Comparison of ENCODE assay signal across 8 cellular contexts in genomic region chr1:220093361-220094015, GRCh38. TPM values are rescaled to one million over a fixed set of nuclear protein-coding genes. Genes with fewer than 3 reads are reported as not detected.
A peak's percentile ranks its signal among the peaks of the same experiment; 100 is the strongest.
DNase-seq lines count a peak whose midpoint lies in the region; ATAC-seq and TF ChIP-seq lines count a peak whose summit lies in the region.

No MANE protein-coding gene starts in this region.

- H3K4me1 ChIP-seq in heart right ventricle (peaks cover 0 to 37% (median 20%) of the 10 kb centered on the region in 9 donors), osteoblast (ENCODE audit: insufficient read depth, low read length) (peaks cover 6% of the 10 kb centered on the region)

- peaks cover 10% of the 10 kb centered on the region for H3K27me3 Mint-ChIP-seq in brain

- H3K9me3 ChIP-seq in heart right ventricle: no peaks in the 10 kb centered on the region
- H3K9me3 ChIP-seq in osteoblast (ENCODE audit: low read depth, low read length): no peaks in the 10 kb centered on the region

- peak overlapping the region in 1 of 5 experiments; percentile 16 for H3K27ac Mint-ChIP-seq in brain

- 21 to 23% methylated on average over 12 of the region's 12 CpGs for WGBS in heart right ventricle, 2 donors

- TF ChIP-seq CTCF in heart right ventricle (IDR thresholded peaks at IDR 0.05): no peak
- no peak for TF ChIP-seq CTCF in brain (conservative IDR thresholded peaks at IDR 0.05)
- no peak for TF ChIP-seq CTCF in osteoblast (IDR thresholded peaks at IDR 0.05; ENCODE audit: extremely low read depth, low read depth, low read length)

- peak overlapping the region; percentile 89 for H2AFZ ChIP-seq in osteoblast (ENCODE audit: low read length)

- peak overlapping the region in 6 of 10 donors; percentile 83 to 93 (median 90) for H3K27ac ChIP-seq in heart right ventricle
- no peak overlapping the region for H3K27ac ChIP-seq in osteoblast (ENCODE audit: low read depth, low read length)

- peaks cover 29% of the 10 kb centered on the region for H3K79me2 ChIP-seq in osteoblast (ENCODE audit: insufficient read depth, low read length)

- peak overlapping the region; percentile 80 to 100 (median 94) for H3K4me3 ChIP-seq in heart right ventricle
- peak overlapping the region; percentile 91 for H3K4me3 ChIP-seq in osteoblast (ENCODE audit: insufficient read depth, low read length)

- H4K20me1 ChIP-seq in osteoblast (ENCODE audit: insufficient read depth, low read length): no peaks in the 10 kb centered on the region

- peaks cover 34% of the 10 kb centered on the region for H3K36me3 Mint-ChIP-seq in brain

- H3K4me1 Mint-ChIP-seq in brain: peaks cover 49% of the 10 kb centered on the region

- H3K4me2 ChIP-seq in osteoblast (ENCODE audit: insufficient read depth, low read length): peak overlapping the region; percentile 50

- ATAC-seq in heart right ventricle (no peak), left ventricle myocardium superior (no peak), HG03520 (IDR thresholded peaks at IDR 0.05; ENCODE audit: unreplicated experiment) (peak; percentile 7), GM19452 (IDR thresholded peaks at IDR 0.05; ENCODE audit: unreplicated experiment) (no peak)

- no peak for DNase-seq in heart right ventricle
- no peak for DNase-seq in left ventricle myocardium superior
- DNase-seq in osteoblast (ENCODE audit: insufficient read length, low spot score, missing footprints): no peak
- DNase-seq in GM19240 (ENCODE audit: insufficient read length, low spot score): no peak
- DNase-seq in NCI-H1694 (lab: John Stamatoyannopoulos, UW): no peak

- peaks cover 0 to 6% (median 0%) of the 10 kb centered on the region in 5 experiments for H3K9me3 Mint-ChIP-seq in brain

- peaks cover 0 to 28% (median 15%) of the 10 kb centered on the region in 9 donors for H3K36me3 ChIP-seq in heart right ventricle
- peaks cover 14% of the 10 kb centered on the region for H3K36me3 ChIP-seq in osteoblast (ENCODE audit: insufficient read depth, low read length)

- H3K4me3 Mint-ChIP-seq in brain: peak overlapping the region; percentile 64 to 80 (median 73)

- intact Hi-C loops in heart right ventricle (cut with DNase I) (loop anchor here in 1 of 10 donors (5.0 kb wide), 1 partner anchor 179 kb away; the partner anchor contains the start of gene RAB3GAP2), left ventricle myocardium superior (cut with micrococcal nuclease) (no loop called here)

- H3K27me3 ChIP-seq in heart right ventricle (no peaks in the 10 kb centered on the region), osteoblast (ENCODE audit: insufficient read depth, low read length) (no peaks in the 10 kb centered on the region)

RNA-seq across cellular contexts. Expression of gene IARS2, which starts 0.4 kb away (rescaled TPM):
- total RNA-seq in heart right ventricle (10 to 100 TPM; 74.9 to 91.9 (median 82.2) TPM), left ventricle myocardium superior (92.0 TPM), osteoblast (76.6 and 79.3 TPM in 2 replicates)
- polyA plus RNA-seq in heart right ventricle (10 to 100 TPM; 12.1 to 41.6 TPM), brain (ENCODE audit: insufficient read depth, low read depth, low replicate concordance) (24.1 TPM)

RNA-seq across cellular contexts. Expression of gene BPNT1, which starts 3.9 kb away (rescaled TPM):
- total RNA-seq in heart right ventricle: 10 to 100 TPM; 13.8 to 21.0 (median 19.2) TPM
- 10 to 100 TPM in 1 of 2 donors, 1 to 10 TPM in 1; 5.4 to 14.2 TPM for polyA plus RNA-seq in heart right ventricle
- 17.6 TPM for total RNA-seq in left ventricle myocardium superior
- polyA plus RNA-seq in brain (ENCODE audit: insufficient read depth, low read depth, low replicate concordance): 40.1 TPM
- total RNA-seq in osteoblast: 18.1 and 18.6 TPM in 2 replicates

RNA-seq across cellular contexts. Expression of gene EPRS1, which starts 47.2 kb away (rescaled TPM):
- total RNA-seq in heart right ventricle (10 to 100 TPM; 66.0 to 96.7 (median 73.3) TPM), left ventricle myocardium superior (62.9 TPM), osteoblast (203 and 218 TPM in 2 replicates)
- polyA plus RNA-seq in heart right ventricle (10 to 100 TPM; 40.5 to 42.4 TPM), brain (ENCODE audit: insufficient read depth, low read depth, low replicate concordance) (78.4 TPM)
